Comparison of ENCODE assay signal across 23 cellular contexts in genomic region chr17:1558401-1558800, GRCh38.
"Had no signal": no experiment of that assay in that cellular context is flagged by ENCODE, and none has a peak within 500 bp of the region (broad histone marks: within the 10 kb centered on the region; RNA-seq: fewer than 3 reads in every experiment).

No MANE protein-coding gene starts in this region.

- H3K9me3 ChIP-seq: lower lobe of right lung, thoracic aorta, upper lobe of right lung had no signal

- H3K27ac Mint-ChIP-seq: activated CD8-positive, alpha-beta memory T cell treated with anti-CD3 and anti-CD28 coated beads, Interleukin-2, amount 10 ng/mL, durations not matched to agents 7 days and 5 days; activated CD8-positive, alpha-beta T cell treated with anti-CD3 and anti-CD28 coated beads for 36 hours; activated naive CD4-positive, alpha-beta T cell treated with anti-CD3 and anti-CD28 coated beads, Interleukin-2, amount 10 ng/mL, durations not matched to agents 7 days and 5 days; neural progenitor cell had no signal

- H3K4me3 ChIP-seq: cardiac muscle cell, hepatocyte, lower lobe of right lung, neural progenitor cell, thoracic aorta, upper lobe of right lung had no signal

- H3K27me3 ChIP-seq: cardiac muscle cell, hepatocyte, neural progenitor cell, upper lobe of right lung had no signal

- H3K4me3 Mint-ChIP-seq: activated CD8-positive, alpha-beta memory T cell treated with anti-CD3 and anti-CD28 coated beads, Interleukin-2, amount 10 ng/mL, durations not matched to agents 7 days and 5 days; activated CD8-positive, alpha-beta T cell treated with anti-CD3 and anti-CD28 coated beads for 36 hours; activated naive CD4-positive, alpha-beta T cell treated with anti-CD3 and anti-CD28 coated beads, Interleukin-2, amount 10 ng/mL, durations not matched to agents 7 days and 5 days had no signal

- H3K36me3 ChIP-seq: cardiac muscle cell, neural progenitor cell, thoracic aorta had no signal

- H3K9ac ChIP-seq: neural progenitor cell had no signal

- H3K9me3 Mint-ChIP-seq: activated CD8-positive, alpha-beta T cell treated with anti-CD3 and anti-CD28 coated beads for 36 hours; activated naive CD4-positive, alpha-beta T cell treated with anti-CD3 and anti-CD28 coated beads, Interleukin-2, amount 10 ng/mL, durations not matched to agents 7 days and 5 days; immature natural killer cell; naive B cell; neural progenitor cell had no signal

- DNase-seq: activated CD4-positive, alpha-beta T cell treated with anti-CD3 and anti-CD28 coated beads for 48 hours; activated CD8-positive, alpha-beta memory T cell treated with anti-CD3 and anti-CD28 coated beads, Interleukin-2, amount 10 ng/mL, durations not matched to agents 7 days and 5 days; activated CD8-positive, alpha-beta T cell treated with anti-CD3 and anti-CD28 coated beads for 36 hours; activated effector memory CD4-positive, alpha-beta T cell treated with anti-CD3 and anti-CD28 coated beads, Interleukin-2, amount 50 U/mL, for 16 hours; activated naive CD4-positive, alpha-beta T cell treated with anti-CD3 and anti-CD28 coated beads, Interleukin-2, amount 10 ng/mL, durations not matched to agents 7 days and 5 days; activated T-cell treated with anti-CD3 and anti-CD28 coated beads for 4 hours; amygdala; cortex of kidney; foreskin melanocyte; glutamatergic neuron; immature natural killer cell; lower lobe of right lung; naive B cell; stimulated activated CD4-positive, alpha-beta T cell treated with anti-CD3 and anti-CD28 coated beads, Interleukin-2, amount 100 ng/mL, for 48 hours; stimulated activated CD8-positive, alpha-beta memory T cell treated with anti-CD3 and anti-CD28 coated beads, Interleukin-4, amount 100 ng/mL, for 48 hours; stimulated activated naive CD4-positive, alpha-beta T cell; upper lobe of right lung had no signal

- H3K27me3 Mint-ChIP-seq: activated CD8-positive, alpha-beta memory T cell treated with anti-CD3 and anti-CD28 coated beads, Interleukin-2, amount 10 ng/mL, durations not matched to agents 7 days and 5 days; activated CD8-positive, alpha-beta T cell treated with anti-CD3 and anti-CD28 coated beads for 36 hours; naive B cell had no signal

- H3K36me3 Mint-ChIP-seq: activated CD8-positive, alpha-beta memory T cell treated with anti-CD3 and anti-CD28 coated beads, Interleukin-2, amount 10 ng/mL, durations not matched to agents 7 days and 5 days; naive B cell had no signal

- H3K27ac ChIP-seq: cardiac muscle cell, lower lobe of right lung, neural progenitor cell, thoracic aorta, upper lobe of right lung had no signal

- H2AFZ ChIP-seq: hepatocyte, neural progenitor cell had no signal

- ATAC-seq: activated CD8-positive, alpha-beta memory T cell treated with anti-CD3 and anti-CD28 coated beads, Interleukin-2, amount 10 ng/mL, durations not matched to agents 7 days and 5 days; activated CD8-positive, alpha-beta T cell treated with anti-CD3 and anti-CD28 coated beads for 36 hours; left lobe of liver; lower lobe of right lung; sciatic nerve; upper lobe of right lung had no signal
